Comparison of ENCODE assay signal across 10 cellular contexts in genomic region chr17:74890554-74890953, GRCh38. TPM values are rescaled to one million over a fixed set of nuclear protein-coding genes. Genes with fewer than 3 reads are reported as not detected.
"Had no signal": no experiment of that assay in that cellular context is flagged by ENCODE, and none has a peak within 500 bp of the region (broad histone marks: within the 10 kb centered on the region; RNA-seq: fewer than 3 reads in every experiment).

No MANE protein-coding gene starts in this region.

- H3K36me3 ChIP-seq: HAP-1 had no signal

- H3K27ac ChIP-seq: GM23248 had no signal

- H3K9ac ChIP-seq: GM23248 had no signal

- DNase-seq: GM23248, GOT3, H7, HFFc6 had no signal

- H3K4me1 ChIP-seq: HAP-1 had no signal

- FAIRE-seq: HTR-8/SVneo had no signal

- H3K4me3 ChIP-seq: GM23248, HAP-1 had no signal

- H3K9me3 ChIP-seq: HAP-1 had no signal

- H2AFZ ChIP-seq: GM23248 had no signal

- ATAC-seq: HCT116 had no signal

RNA-seq across cellular contexts. Expression of gene FADS6, which starts 2.9 kb away (rescaled TPM):
- total RNA-seq: GM23248, H4, H7, HFFc6, HT-29 had no signal
- polyA plus RNA-seq: GM23248, IgD-negative memory B cell had no signal

RNA-seq across cellular contexts. Expression of gene GRIN2C, which starts 30.9 kb away (rescaled TPM):
- total RNA-seq: GM23248, H7 had no signal
- polyA plus RNA-seq: GM23248, IgD-negative memory B cell had no signal

RNA-seq across cellular contexts. Expression of gene USH1G, which starts 32.5 kb away (rescaled TPM):
- total RNA-seq: GM23248, HFFc6, HT-29 had no signal
- polyA plus RNA-seq: GM23248, IgD-negative memory B cell had no signal

RNA-seq across cellular contexts. Expression of gene OTOP2, which starts 33.5 kb away (rescaled TPM):
- total RNA-seq: GM23248, H4, H7, HFFc6, HT-29 had no signal
- polyA plus RNA-seq: GM23248, IgD-negative memory B cell had no signal
